ENCODE assay signal across 8 cellular contexts in the genomic region with DNA sequence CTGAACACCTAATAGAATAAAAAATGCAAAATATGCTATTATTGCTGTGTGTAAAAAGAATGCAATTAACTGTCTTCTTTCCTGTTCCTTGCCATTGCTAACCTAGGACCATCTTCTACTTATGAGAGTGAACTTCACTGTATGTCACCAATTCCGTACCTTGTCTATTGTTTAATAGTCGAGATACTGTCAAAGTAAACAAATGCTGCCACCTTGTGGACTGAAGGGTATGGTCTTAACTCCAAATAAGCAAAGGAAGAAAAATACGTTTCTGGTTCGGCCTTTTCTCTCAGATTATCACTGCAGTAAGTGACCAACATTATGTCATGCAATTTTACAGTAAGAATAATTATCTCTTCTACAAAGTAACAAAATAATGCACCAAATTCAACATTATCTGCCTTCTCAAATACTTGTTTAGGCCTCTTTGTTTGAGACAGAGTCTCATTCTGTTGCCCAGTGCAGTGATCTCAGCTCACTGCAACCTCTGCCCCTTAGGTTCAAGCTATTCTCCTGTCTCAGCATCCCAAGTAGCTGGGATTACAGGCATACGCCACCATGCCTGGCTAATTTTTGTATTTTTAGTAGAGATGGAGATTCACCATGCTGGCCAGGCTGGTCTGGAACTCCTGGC.
DNase-seq lines count a peak whose midpoint lies in the region; TF ChIP-seq lines count a peak whose summit lies in the region.

No MANE protein-coding gene starts in this region.

- H3K9me2 ChIP-seq in GM23248 (ENCODE audit: insufficient read depth), result no peaks in the 10 kb centered on the region

- DNase-seq in EL, result peak; percentile 55
- DNase-seq in GM23248, result peak; percentile 78
- peak; percentile 73 for DNase-seq in NCI-H146 (lab: John Stamatoyannopoulos, UW)
- peak; percentile 4 to 58 for DNase-seq in SW 1271 (lab: John Stamatoyannopoulos, UW)
- DNase-seq in erythroblast (lab: John Stamatoyannopoulos, UW), result peak; percentile 69 to 76
- DNase-seq in mucosa of gallbladder (ENCODE audit: low spot score), result peak; percentile 53
- no peak for DNase-seq in posterior vena cava (ENCODE audit: low spot score)
- no peak for DNase-seq in GM19240 (ENCODE audit: insufficient read length, low spot score)

- in situ Hi-C loops in GM23248 (cut with MboI), result loop anchor here (25.0 kb wide), 1 partner anchor 586 kb away; no protein-coding TSS in a partner anchor

- intact Hi-C loops in posterior vena cava (cut with DNase I), result no loop called here

- H3K4me1 ChIP-seq in GM23248 (ENCODE audit: insufficient read depth), result peaks cover 6% of the 10 kb centered on the region; the same call in 1 of the 2 replicates

- H3K27me3 ChIP-seq in GM23248 (replicated peaks; ENCODE audit: insufficient read depth), result no peaks in the 10 kb centered on the region

- H3K36me3 ChIP-seq in GM23248 (ENCODE audit: low read depth), result no peaks in the 10 kb centered on the region

- H3F3A ChIP-seq in GM23248 (ENCODE audit: insufficient read depth), result no peaks in the 10 kb centered on the region

- H3K4me2 ChIP-seq in GM23248 (ENCODE audit: unreplicated experiment), result no peak overlapping the region

- no peak overlapping the region for H3K9ac ChIP-seq in GM23248

- no peak for TF ChIP-seq POLR2A in erythroblast (IDR thresholded peaks at IDR 0.05; ENCODE audit: low read length)

- no peak overlapping the region for H2AFZ ChIP-seq in GM23248

- no peak overlapping the region for H3K27ac ChIP-seq in GM23248

- peaks cover 49% of the 10 kb centered on the region for H3K79me2 ChIP-seq in GM23248 (ENCODE audit: insufficient read depth)

- no peak overlapping the region for H3K4me3 ChIP-seq in GM23248

- H3K9me3 ChIP-seq in GM23248 (ENCODE audit: low read depth), result peaks cover 4% of the 10 kb centered on the region

- H4K20me1 ChIP-seq in GM23248 (ENCODE audit: insufficient read depth), result 0 out of 2 replicates have a peak, but pooled peaks cover 6% of the 10 kb centered on the region

- WGBS in GM23248 (ENCODE audit: low coverage in 1 of 2, low lambda C conversion rate in 2 of 2, missing lambda C conversion rate in 2 of 2), 2 experiments, result 27 to 31% methylated on average over 5 of the region's 5 CpGs

Comparison
In these comparisons a context has a peak if more than half of its experiments do, and no peak if none do; other contexts are left out.
1. DNase-seq: peak in EL (single experiment), GM23248 (single experiment), NCI-H146 (single experiment), SW 1271 (2 of 2), erythroblast (2 of 2) and mucosa of gallbladder (single experiment); none in posterior vena cava (single experiment) and GM19240 (single experiment).